3 cellular contexts compared by ENCODE assay signal in genomic region chr19:44221291-44221690, GRCh38. TPM values are rescaled to one million over a fixed set of nuclear protein-coding genes. Genes with fewer than 3 reads are reported as not detected.
"Had no signal": no experiment of that assay in that cellular context is flagged by ENCODE, and none has a peak within 500 bp of the region (broad histone marks: within the 10 kb centered on the region; RNA-seq: fewer than 3 reads in every experiment).

No MANE protein-coding gene starts in this region.

RNA-seq across cellular contexts. Expression of gene ZNF233, which starts 38.4 kb away (rescaled TPM):
- total RNA-seq: activated T-cell treated with anti-CD3 and anti-CD28 coated beads, Interleukin-2, amount 50 U/mL, for 4 hours; activated T-helper 2 cell treated with anti-CD3 and anti-CD28 coated beads, Interferon-gamma antibody, Interleukin-2, Interleukin-4, amounts not matched to agents 10 μg/mL and 5 μg/mL and 100 μg/mL, durations not matched to agents 14 hours and 24 hours and 36 hours; ascending aorta had no signal
